Comparison of ENCODE assay signal across 1 cellular context in genomic region chr5:37111426-37112382, GRCh38.
TF ChIP-seq lines count a peak whose summit lies in the region.

No MANE protein-coding gene starts in this region.

TF ChIP-seq in GM23338, 12 proteins besides CTCF, POLR2A, EP300 and RAD21 (continued from another document):
- TF ChIP-seq ZNF462 (CRISPR knock-in tag; IDR thresholded peaks at IDR 0.05): no peak
TF ChIP-seq in GM23338: peak in this region for 0.
